In genomic region chr6:111691345-111692225, GRCh38 we compare ENCODE assay signal across 9 cellular contexts.
DNase-seq lines count a peak whose midpoint lies in the region; ATAC-seq and TF ChIP-seq lines count a peak whose summit lies in the region.
"Had no signal": no experiment of that assay in that cellular context is flagged by ENCODE, and none has a peak within 500 bp of the region (broad histone marks: within the 10 kb centered on the region; RNA-seq: fewer than 3 reads in every experiment).

No MANE protein-coding gene starts in this region.

- H3K4me2 ChIP-seq in SK-N-SH (no peak overlapping the region), osteoblast (ENCODE audit: insufficient read depth, low read length) (no peak overlapping the region)

- in situ Hi-C loops in gastrocnemius medialis (cut with MboI; ENCODE audit: low sequenced_read_pairs in 4 of 4) = no loop called here

- no peaks in the 10 kb centered on the region for H3F3A ChIP-seq in SK-N-SH (replicated peaks; ENCODE audit: insufficient read depth)

- H3K27me3 ChIP-seq in SK-N-SH (ENCODE audit: insufficient read depth) = no peaks in the 10 kb centered on the region
- no peaks in the 10 kb centered on the region for H3K27me3 ChIP-seq in gastrocnemius medialis
- H3K27me3 ChIP-seq in osteoblast (ENCODE audit: insufficient read depth, low read length) = no peaks in the 10 kb centered on the region

- whole genome bisulfite sequencing in SK-N-SH (ENCODE audit: low lambda C conversion rate) = 54% methylated on average over 6 of the region's 7 CpGs

- POLR2A ChIA-PET in SK-N-SH (lab: Yijun Ruan, JAX) = interaction anchor here (1.0 to 1.3 kb wide), 2 partner anchors 14 to 17 kb away, joined by 3 to 4 read pairs; no protein-coding TSS in a partner anchor

- H3K4me3 ChIP-seq in SK-N-SH (ENCODE audit: low read depth in 2 of 2, low read length in 1 of 2) (no peak overlapping the region), fibroblast of pulmonary artery (replicated peaks; ENCODE audit: low read depth, low read length) (no peak overlapping the region), gastrocnemius medialis (no peak overlapping the region), osteoblast (ENCODE audit: insufficient read depth, low read length) (no peak overlapping the region)

- TF ChIP-seq RAD21 in SK-N-SH (IDR thresholded peaks at IDR 0.05; ENCODE audit: low read length) = peak; percentile 38

- TF ChIP-seq EP300 in SK-N-SH (IDR thresholded peaks at IDR 0.05; ENCODE audit: borderline replicate concordance in 1 of 2, low read depth in 1 of 2, low read length in 1 of 2) = peak in 1 of 2 experiments; percentile 92; a peak in 2 of 4 replicates

- H3K9ac ChIP-seq in SK-N-SH = no peak overlapping the region

- peak; percentile 75 to 79 for ATAC-seq in gastrocnemius medialis
- no peak for ATAC-seq in HG03520 (IDR thresholded peaks at IDR 0.05; ENCODE audit: unreplicated experiment)
- ATAC-seq in HG03457 (IDR thresholded peaks at IDR 0.05; ENCODE audit: unreplicated experiment) = no peak

- H3K9me2 ChIP-seq in SK-N-SH = no peaks in the 10 kb centered on the region

- H3K9me3 ChIP-seq in SK-N-SH = no peaks in the 10 kb centered on the region
- no peaks in the 10 kb centered on the region for H3K9me3 ChIP-seq in gastrocnemius medialis
- no peaks in the 10 kb centered on the region for H3K9me3 ChIP-seq in osteoblast (ENCODE audit: low read depth, low read length)

- H2AFZ ChIP-seq in SK-N-SH (ENCODE audit: low read depth) (no peak overlapping the region), osteoblast (ENCODE audit: low read length) (no peak overlapping the region)

- TF ChIP-seq CTCF in SK-N-SH (IDR thresholded peaks at IDR 0.05) = no peak
- TF ChIP-seq CTCF in fibroblast of pulmonary artery (IDR thresholded peaks at IDR 0.05; ENCODE audit: low read length, missing control alignments) = no peak
- no peak for TF ChIP-seq CTCF in gastrocnemius medialis (IDR thresholded peaks at IDR 0.05 in 4 of 5, conservative IDR thresholded peaks at IDR 0.05 in 1 of 5)
- no peak for TF ChIP-seq CTCF in osteoblast (IDR thresholded peaks at IDR 0.05; ENCODE audit: extremely low read depth, low read depth, low read length)

- H3K79me2 ChIP-seq in SK-N-SH (ENCODE audit: insufficient read depth) (no peaks in the 10 kb centered on the region), osteoblast (ENCODE audit: insufficient read depth, low read length) (no peaks in the 10 kb centered on the region)

- H3K36me3 ChIP-seq in SK-N-SH (replicated peaks in 1 of 2; ENCODE audit: control insufficient read depth in 1 of 2, insufficient read depth in 2 of 2, low read length in 1 of 2) (peaks cover 28 to 33% of the 10 kb centered on the region in 2 experiments), gastrocnemius medialis (no peaks in the 10 kb centered on the region), osteoblast (ENCODE audit: insufficient read depth, low read length) (peaks cover 57% of the 10 kb centered on the region)

- intact Hi-C loops in gastrocnemius medialis (cut with DNase I; ENCODE audit: low total_unique reads) = loop anchor here (1.0 kb wide), 1 partner anchor 40 kb away; no protein-coding TSS in a partner anchor

- DNase-seq in ELF-1 (ENCODE audit: low read depth, low spot score) (peak; percentile 27), SK-N-SH (peak; percentile 76), fibroblast of pulmonary artery (ENCODE audit: low read depth) (peak; percentile 44), gastrocnemius medialis (peak; percentile 58 to 69), AG08396 (ENCODE audit: low spot score) (no peak), osteoblast (ENCODE audit: insufficient read length, low spot score, missing footprints) (no peak)
- DNase-seq: activated effector memory CD4-positive, alpha-beta T cell treated with anti-CD3 and anti-CD28 coated beads, Interleukin-2, amount 50 U/mL, for 16 hours had no signal

- H3K4me1 ChIP-seq in SK-N-SH (ENCODE audit: control insufficient read depth in 1 of 2, insufficient read depth in 2 of 2, low read depth in 1 of 2, low read length in 1 of 2) (peaks cover 0 to 42% of the 10 kb centered on the region in 2 experiments; a peak in 2 of 4 replicates), gastrocnemius medialis (peaks cover 25 to 28% of the 10 kb centered on the region in 2 donors), osteoblast (ENCODE audit: insufficient read depth, low read length) (no peaks in the 10 kb centered on the region)

- CTCF ChIA-PET in SK-N-SH (lab: Yijun Ruan, JAX) = interaction anchor here (1.0 to 3.5 kb wide), 8 partner anchors 11 to 472 kb away, joined by 3 to 14 read pairs (median 5); a partner anchor contains a TSS

- H4K20me1 ChIP-seq in SK-N-SH (ENCODE audit: insufficient read depth) = no peaks in the 10 kb centered on the region
- no peaks in the 10 kb centered on the region for H4K20me1 ChIP-seq in osteoblast (ENCODE audit: insufficient read depth, low read length)

- peak overlapping the region in 1 of 2 experiments; percentile 90; a peak in 2 of 4 replicates for H3K27ac ChIP-seq in SK-N-SH (ENCODE audit: low read depth in 2 of 2, low read length in 1 of 2)
- peak overlapping the region; percentile 71 to 85 (median 78) for H3K27ac ChIP-seq in gastrocnemius medialis
- H3K27ac ChIP-seq in osteoblast (ENCODE audit: low read depth, low read length) = no peak overlapping the region

- peak; percentile 19 to 47 for TF ChIP-seq POLR2A in gastrocnemius medialis (IDR thresholded peaks at IDR 0.05)

TF ChIP-seq in SK-N-SH, 30 proteins besides CTCF, POLR2A, EP300 and RAD21:
- TF ChIP-seq ELF1 (IDR thresholded peaks at IDR 0.05) (no peak), GATA2 (CRISPR knock-in tag; IDR thresholded peaks at IDR 0.05) (peak; percentile 62), MXI1 (IDR thresholded peaks at IDR 0.05; ENCODE audit: low read depth, low read length) (peak; percentile 91), TCF12 (IDR thresholded peaks at IDR 0.05) (peak; percentile 36; the same call in 1 of the 2 replicates), RCOR1 (IDR thresholded peaks at IDR 0.05; ENCODE audit: low read length) (peak; percentile 99), TEAD4 (IDR thresholded peaks at IDR 0.05; ENCODE audit: borderline replicate concordance, insufficient read depth) (no peak), FOXJ3 (CRISPR knock-in tag; IDR thresholded peaks at IDR 0.05) (peak; percentile 64; the same call in 1 of the 2 replicates), CHD2 (IDR thresholded peaks at IDR 0.05; ENCODE audit: low read length, partially characterized antibody) (peak; percentile 91)

Comparison
In these comparisons a context has a peak if more than half of its experiments do, and no peak if none do; other contexts are left out.
1. DNase-seq: peak in ELF-1 (single experiment), SK-N-SH (single experiment), fibroblast of pulmonary artery (single experiment) and gastrocnemius medialis (2 of 2); none in AG08396 (single experiment) and osteoblast (single experiment).
2. ATAC-seq: peak in gastrocnemius medialis (2 of 2); none in HG03520 (single experiment) and HG03457 (single experiment).